In the genomic region with DNA sequence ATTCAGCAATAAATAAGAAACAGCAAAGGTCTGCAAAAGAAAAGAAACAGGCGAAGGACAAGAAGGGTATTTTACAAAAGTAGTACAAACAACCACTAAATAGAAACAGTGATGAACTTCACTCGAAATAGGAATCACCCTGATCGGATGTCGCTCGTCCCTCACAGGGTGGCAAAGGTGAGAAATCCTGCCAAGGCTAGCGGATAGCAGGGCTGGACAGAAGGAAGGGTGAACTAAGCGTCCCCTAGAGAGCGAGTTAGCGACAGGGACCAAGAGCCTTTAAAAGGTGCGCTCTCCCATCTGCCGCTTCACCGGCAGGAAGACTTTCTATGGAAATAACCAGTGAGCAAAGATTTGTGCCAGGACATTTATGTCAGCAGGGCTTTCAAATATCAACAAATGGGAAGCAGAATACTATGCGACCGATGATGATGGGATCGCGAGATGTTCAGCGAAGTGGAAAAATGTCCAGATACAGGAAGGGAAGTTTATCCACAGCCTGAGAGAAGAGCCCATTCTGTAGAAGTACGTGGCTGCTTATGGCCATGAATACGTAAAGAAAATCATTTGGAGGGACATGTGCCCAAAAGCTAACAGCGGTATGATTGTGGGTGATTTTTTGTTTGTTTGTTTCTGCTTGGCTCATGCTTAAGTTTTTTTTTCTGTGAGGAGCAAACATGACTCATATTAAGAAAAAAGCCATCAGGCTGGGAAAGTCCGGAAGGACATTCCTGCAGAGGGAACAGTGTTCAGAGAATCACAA, we compare ENCODE assay signal across 12 cellular contexts. TPM values are rescaled to one million over a fixed set of nuclear protein-coding genes. Genes with fewer than 3 reads are reported as not detected.
A peak's percentile ranks its signal among the peaks of the same experiment; 100 is the strongest.
DNase-seq lines count a peak whose midpoint lies in the region; ATAC-seq, FAIRE-seq and TF ChIP-seq lines count a peak whose summit lies in the region.
"Had no signal": no experiment of that assay in that cellular context is flagged by ENCODE, and none has a peak within 500 bp of the region (broad histone marks: within the 10 kb centered on the region; RNA-seq: fewer than 3 reads in every experiment).

No MANE protein-coding gene starts in this region.

- H3K4me1 ChIP-seq in A549 (peaks cover 38% of the 10 kb centered on the region), mucosa of descending colon (ENCODE audit: low read depth) (no peaks in the 10 kb centered on the region)

- peak overlapping the region in 1 of 2 experiments; percentile 73; a peak in 3 of 6 replicates for H3K27ac ChIP-seq in A549

- intact Hi-C loops in mucosa of descending colon (cut with DNase I, micrococcal nuclease) = no loop called here

- H3K36me3 ChIP-seq in mucosa of descending colon (ENCODE audit: low read depth) = no peaks in the 10 kb centered on the region

- peak overlapping the region; percentile 67 for H3K4me2 ChIP-seq in A549

- TF ChIP-seq EP300 in A549 (IDR thresholded peaks at IDR 0.05) = no peak

- no peaks in the 10 kb centered on the region for H3K27me3 Mint-ChIP-seq in chondrocyte (ENCODE audit: low read depth)

- 73% methylated on average over 21 of the region's 21 CpGs for WGBS in A549 (ENCODE audit: missing lambda C conversion rate)

- TF ChIP-seq CTCF in A549 (IDR thresholded peaks at IDR 0.05) = no peak
- TF ChIP-seq CTCF in chondrocyte (IDR thresholded peaks at IDR 0.05) = no peak
- no peak for TF ChIP-seq CTCF in mucosa of descending colon (IDR thresholded peaks at IDR 0.05)

- no peak for TF ChIP-seq POLR2A in A549 (IDR thresholded peaks at IDR 0.05; ENCODE audit: low read length)

- DNase-seq in A549 (ENCODE audit: low read depth in 1 of 2, low spot score in 1 of 2) (peak in 1 of 2 experiments; percentile 35), HT1080 (ENCODE audit: low read depth) (peak; percentile 55), chondrocyte (ENCODE audit: low spot score) (no peak), lung microvascular endothelial cell (ENCODE audit: low read depth in 2 of 2) (peak; percentile 62 to 75), mucosa of descending colon (no peak)
- DNase-seq: activated CD8-positive, alpha-beta memory T cell treated with anti-CD3 and anti-CD28 coated beads, Interleukin-2, amount 50 U/mL, for 4 hours had no signal

- no peak overlapping the region for H3K4me3 ChIP-seq in A549
- H3K4me3 ChIP-seq in mucosa of descending colon = no peak overlapping the region

- H3K4me3 Mint-ChIP-seq in chondrocyte (ENCODE audit: unreplicated experiment) = no peak overlapping the region
- H3K4me3 Mint-ChIP-seq: CD14-positive monocyte had no signal

- H3K9me3 Mint-ChIP-seq in chondrocyte (ENCODE audit: low read depth) = no peaks in the 10 kb centered on the region
- H3K9me3 Mint-ChIP-seq: CD14-positive monocyte had no signal

- POLR2A ChIA-PET in A549 (lab: Yijun Ruan, JAX) = no interaction called here

- CTCF ChIA-PET in A549 (lab: Yijun Ruan, JAX) = interaction anchor here (2.2 to 6.8 kb wide), 3 partner anchors 15 to 43 kb away, joined by 8 to 34 read pairs (median 31); partner anchors contain the start of gene TIMM44

- peaks cover 18% of the 10 kb centered on the region for H3K36me3 Mint-ChIP-seq in chondrocyte (ENCODE audit: low read depth)

- ATAC-seq in A549 (peak; percentile 63 to 77; a peak in 5 of 6 replicates), mucosa of descending colon (no peak), GM21619 (IDR thresholded peaks at IDR 0.05; ENCODE audit: unreplicated experiment) (no peak), GM19328 (IDR thresholded peaks at IDR 0.05; ENCODE audit: unreplicated experiment) (no peak), GM19467 (IDR thresholded peaks at IDR 0.05; ENCODE audit: unreplicated experiment) (no peak)
- ATAC-seq: HCT116 had no signal

- TF ChIP-seq RAD21 in A549 (conservative IDR thresholded peaks at IDR 0.05 in 1 of 2, IDR thresholded peaks at IDR 0.05 in 1 of 2) = no peak

- peak overlapping the region; percentile 49 for H3K27ac Mint-ChIP-seq in chondrocyte (ENCODE audit: unreplicated experiment)

- H3K9me3 ChIP-seq in A549 (no peaks in the 10 kb centered on the region), mucosa of descending colon (no peaks in the 10 kb centered on the region)

- FAIRE-seq in A549 (lab: Jason Lieb, UNC) = no peak
- FAIRE-seq: colon had no signal

- peaks cover 38% of the 10 kb centered on the region for H3K4me1 Mint-ChIP-seq in chondrocyte (ENCODE audit: low read depth)

TF ChIP-seq in A549, 52 proteins besides CTCF, POLR2A, EP300 and RAD21:
- TF ChIP-seq FOSL2 (IDR thresholded peaks at IDR 0.05) (no peak), FOSL2 (CRISPR knock-in tag; IDR thresholded peaks at IDR 0.05) (peak; percentile 67), JUNB (IDR thresholded peaks at IDR 0.05) (no peak)

RNA-seq across cellular contexts. Expression of gene ELAVL1, which starts 18.9 kb away (rescaled TPM):
- polyA plus RNA-seq in A549 (2011; rRNA removed) = 39.3 and 44.4 TPM in 2 replicates
- polyA plus RNA-seq in A549 (2012; cell fraction: cytosol; rRNA removed) = 54.2 and 60.8 TPM in 2 replicates
- 45.8 TPM in 2 replicates for polyA plus RNA-seq in A549 (2012; cell fraction: nucleus; rRNA removed)
- polyA plus RNA-seq in A549 (2017; fragmentation: RNase III; extraction: RNeasy Plus Mini Kit Qiagen cat#74134 plus additional on column Dnase treatment) = 55.6 to 58.9 TPM (median 57.3 TPM) in 3 replicates
- 54.8 and 56.3 TPM in 2 replicates for polyA minus RNA-seq in A549 (2011; rRNA and poly(A)+ RNA removed)
- total RNA-seq in HT1080 (2014; rRNA removed; shearing (Covaris generic)) = 61.1 and 114 TPM in 2 replicates
- 79.2 and 86.2 TPM in 2 replicates for polyA plus RNA-seq in HT1080 (2015; cell fraction: cytosol; rRNA removed)
- 64.1 and 71.6 TPM in 2 replicates for polyA plus RNA-seq in HT1080 (2015; cell fraction: nucleus; rRNA removed)
- 67.9 to 80.5 TPM (median 71.9 TPM) in 3 replicates for total RNA-seq in chondrocyte
- total RNA-seq in lung microvascular endothelial cell = 14.4 and 17.5 TPM in 2 replicates
- 10 to 100 TPM; 43.9 to 63.9 (median 58.7) TPM for total RNA-seq in mucosa of descending colon

RNA-seq across cellular contexts. Expression of gene TIMM44, which starts 43.0 kb away (rescaled TPM):
- polyA plus RNA-seq in A549 (2011; rRNA removed) (23.0 and 53.2 TPM in 2 replicates), A549 (2017; fragmentation: RNase III; extraction: RNeasy Plus Mini Kit Qiagen cat#74134 plus additional on column Dnase treatment) (29.7 to 37.9 TPM (median 33.4 TPM) in 3 replicates)
- polyA plus RNA-seq in A549 (2012; cell fraction: cytosol; rRNA removed) = 69.3 and 79.1 TPM in 2 replicates
- 132 and 180 TPM in 2 replicates for polyA plus RNA-seq in A549 (2012; cell fraction: nucleus; rRNA removed)
- 22.9 and 24.2 TPM in 2 replicates for polyA minus RNA-seq in A549 (2011; rRNA and poly(A)+ RNA removed)
- 70.1 and 89.1 TPM in 2 replicates for total RNA-seq in HT1080 (2014; rRNA removed; shearing (Covaris generic))
- 77.5 and 82.0 TPM in 2 replicates for polyA plus RNA-seq in HT1080 (2015; cell fraction: cytosol; rRNA removed)
- 132 and 142 TPM in 2 replicates for polyA plus RNA-seq in HT1080 (2015; cell fraction: nucleus; rRNA removed)
- total RNA-seq in chondrocyte (47.1 to 75.4 TPM (median 68.0 TPM) in 3 replicates), lung microvascular endothelial cell (22.9 and 28.2 TPM in 2 replicates), mucosa of descending colon (10 to 100 TPM; 55.5 to 80.4 (median 63.4) TPM)

Comparison
In these comparisons a context has a peak if more than half of its experiments do, and no peak if none do; other contexts are left out.
1. ATAC-seq: peak in A549 (2 of 2); none in mucosa of descending colon (single experiment), GM21619 (single experiment), GM19328 (single experiment) and GM19467 (single experiment).
2. DNase-seq: peak in HT1080 (single experiment) and lung microvascular endothelial cell (2 of 2); none in chondrocyte (single experiment) and mucosa of descending colon (0 of 3).